In genomic region chr15:41513282-41514227, GRCh38 we compare ENCODE assay signal across 8 cellular contexts. TPM values are rescaled to one million over a fixed set of nuclear protein-coding genes. Genes with fewer than 3 reads are reported as not detected.
DNase-seq lines count a peak whose midpoint lies in the region; ATAC-seq and TF ChIP-seq lines count a peak whose summit lies in the region.

TSS of gene LTK (minus strand) at chr15:41513827. CDS start at chr15:41513709, 118 bp downstream.

- DNase-seq in AG04449 (ENCODE audit: low read depth, low spot score) (no peak), HFF-Myc (ENCODE audit: extremely low read depth, low read depth) (no peak), iPS-NIHi7 (ENCODE audit: extremely low spot score) (peak; percentile 78), COLO829 (ENCODE audit: low spot score) (no peak)
- DNase-seq in activated T-helper 2 cell treated with anti-CD3 and anti-CD28 coated beads, Interferon-gamma antibody, Interleukin-2, Interleukin-4, amounts not matched to agents 10 μg/mL and 5 μg/mL and 100 μg/mL, durations not matched to agents 14 hours and 24 hours and 36 hours (ENCODE audit: low spot score), result no peak
- peak; percentile 34 for DNase-seq in stimulated activated naive CD8-positive, alpha-beta T cell treated with anti-CD3 and anti-CD28 coated beads, Interleukin-15, Interleukin-2, amounts not matched to agents 100 U/mL and 50 U/mL, for 24 hours

- H3K4me1 Mint-ChIP-seq in activated T-helper 2 cell treated with anti-CD3 and anti-CD28 coated beads, Interferon-gamma antibody, Interleukin-2, Interleukin-4, amounts not matched to agents 10 μg/mL and 5 μg/mL and 100 μg/mL, durations not matched to agents 14 hours and 24 hours and 36 hours (ENCODE audit: low read depth), result peaks cover 24% of the 10 kb centered on the region

- no peaks in the 10 kb centered on the region for H3K9me3 Mint-ChIP-seq in activated T-helper 2 cell treated with anti-CD3 and anti-CD28 coated beads, Interferon-gamma antibody, Interleukin-2, Interleukin-4, amounts not matched to agents 10 μg/mL and 5 μg/mL and 100 μg/mL, durations not matched to agents 14 hours and 24 hours and 36 hours

- peak; percentile 38 for ATAC-seq in stimulated activated naive CD8-positive, alpha-beta T cell treated with anti-CD3 and anti-CD28 coated beads, Interleukin-15, Interleukin-2, amounts not matched to agents 100 U/mL and 50 U/mL, for 24 hours
- ATAC-seq in HG02610 (IDR thresholded peaks at IDR 0.05; ENCODE audit: unreplicated experiment), result no peak
- ATAC-seq in HG02938 (IDR thresholded peaks at IDR 0.05; ENCODE audit: unreplicated experiment), result no peak

- TF ChIP-seq CTCF in AG04449 (IDR thresholded peaks at IDR 0.05; ENCODE audit: insufficient read depth, low read length, missing control alignments) (no peak), HFF-Myc (IDR thresholded peaks at IDR 0.05; ENCODE audit: low read depth, low read length, missing control alignments) (no peak)

- intact Hi-C loops in activated T-helper 2 cell treated with anti-CD3 and anti-CD28 coated beads, Interferon-gamma antibody, Interleukin-2, Interleukin-4, amounts not matched to agents 10 μg/mL and 5 μg/mL and 100 μg/mL, durations not matched to agents 14 hours and 24 hours and 36 hours (cut with micrococcal nuclease), result loop anchor here (2.0 to 5.0 kb wide), 3 partner anchors 19 to 46 kb away; partner anchors contain the start of gene RPAP1

- H3K4me3 Mint-ChIP-seq in activated T-helper 2 cell treated with anti-CD3 and anti-CD28 coated beads, Interferon-gamma antibody, Interleukin-2, Interleukin-4, amounts not matched to agents 10 μg/mL and 5 μg/mL and 100 μg/mL, durations not matched to agents 14 hours and 24 hours and 36 hours (ENCODE audit: low read depth), result peak within 1 kb of the TSS; percentile 62

- POLR2A ChIA-PET in AG04449 (lab: Yijun Ruan, JAX), result no interaction called here

- H3K27me3 Mint-ChIP-seq in activated T-helper 2 cell treated with anti-CD3 and anti-CD28 coated beads, Interferon-gamma antibody, Interleukin-2, Interleukin-4, amounts not matched to agents 10 μg/mL and 5 μg/mL and 100 μg/mL, durations not matched to agents 14 hours and 24 hours and 36 hours (ENCODE audit: low read depth), result peaks cover 35% of the 10 kb centered on the region

- H3K4me3 ChIP-seq in AG04449 (ENCODE audit: low read depth, low read length), result peak within 1 kb of the TSS; percentile 15; the same call in 1 of the 2 replicates
- peak within 1 kb of the TSS; percentile 37 for H3K4me3 ChIP-seq in HFF-Myc (replicated peaks; ENCODE audit: low read depth, low read length)

- no peak within 1 kb of the TSS for H3K27ac Mint-ChIP-seq in activated T-helper 2 cell treated with anti-CD3 and anti-CD28 coated beads, Interferon-gamma antibody, Interleukin-2, Interleukin-4, amounts not matched to agents 10 μg/mL and 5 μg/mL and 100 μg/mL, durations not matched to agents 14 hours and 24 hours and 36 hours

- CTCF ChIA-PET in AG04449 (lab: Yijun Ruan, JAX), result interaction anchor here (1.2 kb wide), 1 partner anchor 16 kb away, joined by 4 read pairs; no protein-coding TSS in a partner anchor

- peaks cover 14% of the 10 kb centered on the region for H3K36me3 Mint-ChIP-seq in activated T-helper 2 cell treated with anti-CD3 and anti-CD28 coated beads, Interferon-gamma antibody, Interleukin-2, Interleukin-4, amounts not matched to agents 10 μg/mL and 5 μg/mL and 100 μg/mL, durations not matched to agents 14 hours and 24 hours and 36 hours (ENCODE audit: low read depth)

RNA-seq across cellular contexts. Expression of gene LTK, which starts in this region (rescaled TPM):
- total RNA-seq in activated T-helper 2 cell treated with anti-CD3 and anti-CD28 coated beads, Interferon-gamma antibody, Interleukin-2, Interleukin-4, amounts not matched to agents 10 μg/mL and 5 μg/mL and 100 μg/mL, durations not matched to agents 14 hours and 24 hours and 36 hours, result 0.18 and 0.25 TPM in 2 replicates

Comparison
In these comparisons a context has a peak if more than half of its experiments do, and no peak if none do; other contexts are left out.
1. DNase-seq: peak in iPS-NIHi7 (single experiment) and stimulated activated naive CD8-positive, alpha-beta T cell treated with anti-CD3 and anti-CD28 coated beads, Interleukin-15, Interleukin-2, amounts not matched to agents 100 U/mL and 50 U/mL, for 24 hours (single experiment); none in AG04449 (single experiment), HFF-Myc (single experiment), activated T-helper 2 cell treated with anti-CD3 and anti-CD28 coated beads, Interferon-gamma antibody, Interleukin-2, Interleukin-4, amounts not matched to agents 10 μg/mL and 5 μg/mL and 100 μg/mL, durations not matched to agents 14 hours and 24 hours and 36 hours (single experiment) and COLO829 (single experiment).